In genomic region chr13:45582533-45583076, GRCh38 we compare ENCODE assay signal across 36 cellular contexts. TPM values are rescaled to one million over a fixed set of nuclear protein-coding genes. Genes with fewer than 3 reads are reported as not detected.
"Had no signal": no experiment of that assay in that cellular context is flagged by ENCODE, and none has a peak within 500 bp of the region (broad histone marks: within the 10 kb centered on the region; RNA-seq: fewer than 3 reads in every experiment).

No MANE protein-coding gene starts in this region.

- H3K9ac ChIP-seq: parathyroid adenoma had no signal

- H3K9me3 ChIP-seq: neutrophil, psoas muscle, spleen, suprapubic skin, testis, tibial artery, transverse colon, upper lobe of right lung, uterus had no signal

- H3K27ac ChIP-seq: neutrophil, parathyroid adenoma, psoas muscle, skin epidermis, spleen, suprapubic skin, testis, tibial artery, transverse colon, upper lobe of right lung, uterus had no signal

- H3K4me2 ChIP-seq: smooth muscle cell had no signal

- H3K4me3 ChIP-seq: psoas muscle, skin epidermis, smooth muscle cell, spleen, suprapubic skin, testis, tibial artery, transverse colon, upper lobe of right lung, uterus had no signal

- H3K79me2 ChIP-seq: parathyroid adenoma had no signal

- H3K27me3 ChIP-seq: testis, transverse colon, upper lobe of right lung, uterus had no signal

- ATAC-seq: naive thymus-derived CD8-positive, alpha-beta T cell; natural killer cell treated with Interleukin-12 subunit alpha and Interleukin-12 subunit beta and Interleukin-15 and Interleukin-18, amount 100 ng/mL, for 72 hours; psoas muscle; right cardiac atrium; sciatic nerve; stimulated activated memory B cell treated with anti-CD40 and anti-IgM and Interleukin-4, amounts not matched to agents 10 μg/mL and 1 μg/mL and 100 μg/mL, for 72 hours; stimulated activated naive CD8-positive, alpha-beta T cell treated with anti-CD3 and anti-CD28 coated beads, Interleukin-15, amount 100 ng/mL, for 72 hours; stimulated activated naive CD8-positive, alpha-beta T cell treated with anti-CD3 and anti-CD28 coated beads, Interleukin-15, Interleukin-2, amounts not matched to agents 100 U/mL and 50 U/mL, for 24 hours; upper lobe of right lung had no signal

- DNase-seq: naive thymus-derived CD8-positive, alpha-beta T cell; nephron progenitor cell; nucleus accumbens; posterior cingulate gyrus; psoas muscle; right cardiac atrium; spleen; stimulated activated CD4-positive, alpha-beta T cell treated with anti-CD3 and anti-CD28 coated beads, Interleukin-12 subunit alpha, Interleukin-12 subunit beta, amount 100 ng/mL, for 4 hours; stimulated activated CD4-positive, alpha-beta T cell treated with anti-CD3 and anti-CD28 coated beads, Interleukin-1b, Interleukin-23, amount 100 ng/mL, for 48 hours; stimulated activated CD4-positive, alpha-beta T cell treated with anti-CD3 and anti-CD28 coated beads, Interleukin-4, amount 100 ng/mL, for 1 hour; stimulated activated CD4-positive, alpha-beta T cell treated with anti-CD3 and anti-CD28 coated beads, Interleukin-4, amount 100 ng/mL, for 4 hours; stimulated activated CD8-positive, alpha-beta memory T cell treated with anti-CD3 and anti-CD28 coated beads, Interleukin-4, amount 100 ng/mL, for 48 hours; stimulated activated naive CD4-positive, alpha-beta T cell; stimulated activated naive CD8-positive, alpha-beta T cell treated with anti-CD3 and anti-CD28 coated beads, Interleukin-15, amount 100 ng/mL, for 72 hours; stimulated activated naive CD8-positive, alpha-beta T cell treated with anti-CD3 and anti-CD28 coated beads, Interleukin-15, Interleukin-2, amounts not matched to agents 100 U/mL and 50 U/mL, for 24 hours; substantia nigra; testis; tibial artery; transverse colon; upper lobe of right lung; uterus had no signal

- H3K4me1 ChIP-seq: parathyroid adenoma, psoas muscle, spleen, suprapubic skin, testis, tibial artery, transverse colon, upper lobe of right lung, uterus had no signal

- H2AFZ ChIP-seq: parathyroid adenoma had no signal

- H3K36me3 ChIP-seq: neutrophil, spleen, suprapubic skin, tibial artery, transverse colon, upper lobe of right lung, uterus had no signal

RNA-seq across cellular contexts. Expression of gene ERICH6B, which starts 32.9 kb away (rescaled TPM):
- total RNA-seq: naive thymus-derived CD8-positive, alpha-beta T cell; natural killer cell treated with Interleukin-12 subunit alpha and Interleukin-12 subunit beta and Interleukin-15 and Interleukin-18, amount 100 ng/mL, for 72 hours; neural crest cell; omental fat pad; osteocyte; progenitor cell of endocrine pancreas; psoas muscle; renal cortical epithelial cell; right cardiac atrium; sciatic nerve; smooth muscle cell; spleen; suprapubic skin; transverse colon; upper lobe of right lung; urinary bladder; uterus had no signal
- polyA plus RNA-seq: naive thymus-derived CD8-positive, alpha-beta T cell; psoas muscle; right cardiac atrium; spleen; thymus; urinary bladder had no signal
